Comparison of ENCODE assay signal across 13 cellular contexts in genomic region chr6:69026243-69026642, GRCh38.
DNase-seq lines count a peak whose midpoint lies in the region; ATAC-seq and TF ChIP-seq lines count a peak whose summit lies in the region.
"Had no signal": no experiment of that assay in that cellular context is flagged by ENCODE, and none has a peak within 500 bp of the region (broad histone marks: within the 10 kb centered on the region; RNA-seq: fewer than 3 reads in every experiment).

No MANE protein-coding gene starts in this region.

- H3K4me3 Mint-ChIP-seq in activated T-cell treated with anti-CD3 and anti-CD28 coated beads, Interleukin-2, amount 50 U/mL, for 24 hours, result no peak overlapping the region

- no peaks in the 10 kb centered on the region for H3K9me3 ChIP-seq in transverse colon
- H3K9me3 ChIP-seq: pancreas had no signal

- TF ChIP-seq CTCF in foreskin keratinocyte (conservative IDR thresholded peaks at IDR 0.05), result no peak
- TF ChIP-seq CTCF in transverse colon (IDR thresholded peaks at IDR 0.05), result no peak

- H3K36me3 ChIP-seq in transverse colon, result no peaks in the 10 kb centered on the region
- H3K36me3 ChIP-seq: pancreas had no signal

- TF ChIP-seq EP300 in transverse colon (IDR thresholded peaks at IDR 0.05; ENCODE audit: low read depth), result no peak

- no peaks in the 10 kb centered on the region for H3K27me3 ChIP-seq in foreskin keratinocyte
- no peaks in the 10 kb centered on the region for H3K27me3 ChIP-seq in transverse colon
- H3K27me3 ChIP-seq: pancreas had no signal

- H3K4me1 Mint-ChIP-seq in activated T-cell treated with anti-CD3 and anti-CD28 coated beads, Interleukin-2, amount 50 U/mL, for 24 hours (ENCODE audit: low read depth), result no peaks in the 10 kb centered on the region

- in situ Hi-C loops in transverse colon (cut with MboI; ENCODE audit: low pct_ligation_motif_present in 1 of 4, low pct_unique_long_range_greater_than_20kb in 1 of 4, low sequenced_read_pairs in 3 of 4), result no loop called here

- intact Hi-C loops in transverse colon (cut with DNase I; ENCODE audit: low total_unique reads), result no loop called here

- no peaks in the 10 kb centered on the region for H3K4me1 ChIP-seq in foreskin keratinocyte
- H3K4me1 ChIP-seq in transverse colon, result no peaks in the 10 kb centered on the region
- H3K4me1 ChIP-seq: pancreas had no signal

- no peak overlapping the region for H3K27ac Mint-ChIP-seq in activated T-cell treated with anti-CD3 and anti-CD28 coated beads, Interleukin-2, amount 50 U/mL, for 24 hours

- peaks cover 6% of the 10 kb centered on the region for H3K9me3 Mint-ChIP-seq in activated T-cell treated with anti-CD3 and anti-CD28 coated beads, Interleukin-2, amount 50 U/mL, for 24 hours

- no peaks in the 10 kb centered on the region for H3K36me3 Mint-ChIP-seq in activated T-cell treated with anti-CD3 and anti-CD28 coated beads, Interleukin-2, amount 50 U/mL, for 24 hours (ENCODE audit: low read depth)

- DNase-seq in AG08395 (ENCODE audit: low spot score), result peak; percentile 5
- DNase-seq in LHCN-M2 (ENCODE audit: low read depth), result peak; percentile 17
- peak; percentile 5 for DNase-seq in T1000 (lab: John Stamatoyannopoulos, UW)
- peak; percentile 2 to 17 for DNase-seq in foreskin keratinocyte
- no peak for DNase-seq in activated T-cell treated with anti-CD3 and anti-CD28 coated beads for 4 hours
- DNase-seq in activated T-cell treated with anti-CD3 and anti-CD28 coated beads, Interleukin-2, amount 50 U/mL, for 24 hours, result no peak
- DNase-seq in transverse colon, result no peak
- DNase-seq in mucosa of gallbladder (ENCODE audit: low spot score), result no peak
- DNase-seq: dermis blood vessel endothelial cell, NCI-H146, NCI-H524, pancreas, SHP77 treated with DMSO at 0.1 percent for 48 hours had no signal

- TF ChIP-seq POLR2A in transverse colon (IDR thresholded peaks at IDR 0.05), result no peak

- no peaks in the 10 kb centered on the region for H3K27me3 Mint-ChIP-seq in activated T-cell treated with anti-CD3 and anti-CD28 coated beads, Interleukin-2, amount 50 U/mL, for 24 hours

- 83 to 100% methylated on average over 1 to 3 of the region's 3 CpGs for WGBS in transverse colon (ENCODE audit: low coverage in 1 of 2), 2 donors

- no peak overlapping the region for H3K4me3 ChIP-seq in transverse colon
- H3K4me3 ChIP-seq: pancreas had no signal

- H3K27ac ChIP-seq in foreskin keratinocyte (no peak overlapping the region), transverse colon (no peak overlapping the region)
- H3K27ac ChIP-seq: pancreas had no signal

- no peak for ATAC-seq in foreskin keratinocyte
- ATAC-seq: pancreas had no signal

Comparison
In these comparisons a context has a peak if more than half of its experiments do, and no peak if none do; other contexts are left out.
1. DNase-seq: peak in AG08395 (single experiment), LHCN-M2 (single experiment), T1000 (single experiment) and foreskin keratinocyte (2 of 2); none in activated T-cell treated with anti-CD3 and anti-CD28 coated beads for 4 hours (single experiment), activated T-cell treated with anti-CD3 and anti-CD28 coated beads, Interleukin-2, amount 50 U/mL, for 24 hours (single experiment), transverse colon (single experiment) and mucosa of gallbladder (single experiment).